8 cellular contexts compared by ENCODE assay signal in genomic region chr12:69739287-69740191, GRCh38. TPM values are rescaled to one million over a fixed set of nuclear protein-coding genes. Genes with fewer than 3 reads are reported as not detected.
A peak's percentile ranks its signal among the peaks of the same experiment; 100 is the strongest.
DNase-seq lines count a peak whose midpoint lies in the region; ATAC-seq and TF ChIP-seq lines count a peak whose summit lies in the region.

No MANE protein-coding gene starts in this region.

- peak overlapping the region; percentile 38 for H3K27ac ChIP-seq in RWPE2 (ENCODE audit: poor library complexity, severe bottlenecking)
- H3K27ac ChIP-seq in gastroesophageal sphincter: peak overlapping the region in 3 of 4 donors; percentile 60 to 86 (median 74)
- peak overlapping the region; percentile 77 for H3K27ac ChIP-seq in substantia nigra (ENCODE audit: low read depth, low read length, poor library complexity, severe bottlenecking)

- TF ChIP-seq CTCF in RWPE2 (IDR thresholded peaks at IDR 0.05; ENCODE audit: poor library complexity, severe bottlenecking) (no peak), gastroesophageal sphincter (IDR thresholded peaks at IDR 0.05) (no peak)

- H3K27me3 ChIP-seq in RWPE2 (ENCODE audit: insufficient read depth, poor library complexity, severe bottlenecking) (no peaks in the 10 kb centered on the region), gastroesophageal sphincter (no peaks in the 10 kb centered on the region), neuron (ENCODE audit: insufficient read depth, low read length) (peaks cover 2% of the 10 kb centered on the region)

- TF ChIP-seq POLR2A in gastroesophageal sphincter (IDR thresholded peaks at IDR 0.05): no peak

- TF ChIP-seq RAD21 in Ishikawa (IDR thresholded peaks at IDR 0.05; ENCODE audit: low read depth): no peak

- H3K36me3 ChIP-seq in RWPE2 (ENCODE audit: low read depth): no peaks in the 10 kb centered on the region
- H3K36me3 ChIP-seq in gastroesophageal sphincter: no peaks in the 10 kb centered on the region
- no peaks in the 10 kb centered on the region for H3K36me3 ChIP-seq in neuron (ENCODE audit: insufficient read depth, low read length)

- H2AFZ ChIP-seq in neuron (ENCODE audit: low read depth, low read length): peak overlapping the region; percentile 99

- TF ChIP-seq EP300 in Ishikawa (IDR thresholded peaks at IDR 0.05; ENCODE audit: borderline replicate concordance): no peak
- no peak for TF ChIP-seq EP300 in gastroesophageal sphincter (IDR thresholded peaks at IDR 0.05)

- peak overlapping the region; percentile 83 for H3K4me3 ChIP-seq in RWPE2 (ENCODE audit: severe bottlenecking)
- H3K4me3 ChIP-seq in gastroesophageal sphincter: peak overlapping the region; percentile 66 to 91
- peak overlapping the region; percentile 82 for H3K4me3 ChIP-seq in neuron (ENCODE audit: low read length)

- ATAC-seq in GM21717 (IDR thresholded peaks at IDR 0.05; ENCODE audit: unreplicated experiment) (peak; percentile 48), RWPE2 (ENCODE audit: low read depth) (peak; percentile 43), gastroesophageal sphincter (peak; percentile 35)

- WGBS in gastroesophageal sphincter (ENCODE audit: low coverage in 1 of 2), 2 donors: 1 to 6% methylated on average over 10 to 25 of the region's 66 CpGs

- H3K9me3 ChIP-seq in RWPE2 (ENCODE audit: severe bottlenecking) (no peaks in the 10 kb centered on the region), gastroesophageal sphincter (no peaks in the 10 kb centered on the region), neuron (ENCODE audit: low read length) (no peaks in the 10 kb centered on the region)

- DNase-seq in DMS53 (lab: John Stamatoyannopoulos, UW) (peak; percentile 93), RWPE2 (ENCODE audit: low spot score) (peak; percentile 61), substantia nigra (lab: John Stamatoyannopoulos, UW) (peak in 38 of 49 donors; percentile 3 to 81 (median 26))
- peak; percentile 87 for DNase-seq in activated effector memory CD4-positive, alpha-beta T cell treated with anti-CD3 and anti-CD28 coated beads, Interleukin-2, amount 50 U/mL, for 16 hours

- H3K4me1 ChIP-seq in RWPE2 (ENCODE audit: insufficient read depth, poor library complexity, severe bottlenecking): peaks cover 8% of the 10 kb centered on the region
- peaks cover 0 to 15% (median 4%) of the 10 kb centered on the region in 3 donors for H3K4me1 ChIP-seq in gastroesophageal sphincter
- H3K4me1 ChIP-seq in neuron (ENCODE audit: insufficient read depth, low read length): peaks cover 15% of the 10 kb centered on the region

TF ChIP-seq in Ishikawa, 13 proteins besides CTCF, POLR2A, EP300 and RAD21:
- TF ChIP-seq USF1 (IDR thresholded peaks at IDR 0.05) (no peak), REST (IDR thresholded peaks at IDR 0.05; ENCODE audit: low read depth) (no peak), MAX (IDR thresholded peaks at IDR 0.05) (peak; percentile 33; the same call in 1 of the 2 replicates), NFIC (IDR thresholded peaks at IDR 0.05) (no peak), TAF1 (IDR thresholded peaks at IDR 0.05; ENCODE audit: low read depth) (no peak; the same call in 1 of the 2 replicates), YY1 (IDR thresholded peaks at IDR 0.05; ENCODE audit: low read depth) (no peak), ZBTB7A (IDR thresholded peaks at IDR 0.05; ENCODE audit: low read depth) (no peak; the same call in 1 of the 2 replicates), TEAD4 (IDR thresholded peaks at IDR 0.05) (no peak), TCF12 (IDR thresholded peaks at IDR 0.05; ENCODE audit: low read depth) (0 out of 2 replicates have a peak, but pooled peaks have one; percentile 15), CREB1 (IDR thresholded peaks at IDR 0.05; ENCODE audit: low read depth) (no peak), CEBPB (IDR thresholded peaks at IDR 0.05) (peak; percentile 97), EGR1 (IDR thresholded peaks at IDR 0.05) (no peak)

RNA-seq across cellular contexts. Expression of gene RAB3IP, which starts 0.9 kb away (rescaled TPM):
- 10 to 100 TPM in 3 of 4 donors, 1 to 10 TPM in 1; 5.7 to 38.2 (median 12.7) TPM for total RNA-seq in gastroesophageal sphincter

RNA-seq across cellular contexts. Expression of gene BEST3, which starts 40.4 kb away (rescaled TPM):
- under 1 TPM in 1 of 4 donors, not detected in 3; 0.23 TPM for total RNA-seq in gastroesophageal sphincter

Comparison
In these comparisons a context has a peak if more than half of its experiments do, and no peak if none do; other contexts are left out.
1. Peak in every context shown above with its lines: DNase-seq, ATAC-seq, H3K4me3 ChIP-seq and H3K27ac ChIP-seq.
2. DNase-seq: peak in every context shown above with its lines; median percentile 93 in DMS53; 87 in activated effector memory CD4-positive, alpha-beta T cell treated with anti-CD3 and anti-CD28 coated beads, Interleukin-2, amount 50 U/mL, for 16 hours; 61 in RWPE2; 26 in substantia nigra.